Comparison of ENCODE assay signal across 19 cellular contexts in genomic region chr13:72666391-72666790, GRCh38.
A peak's percentile ranks its signal among the peaks of the same experiment; 100 is the strongest.
DNase-seq lines count a peak whose midpoint lies in the region; TF ChIP-seq lines count a peak whose summit lies in the region.
"Had no signal": no experiment of that assay in that cellular context is flagged by ENCODE, and none has a peak within 500 bp of the region (broad histone marks: within the 10 kb centered on the region; RNA-seq: fewer than 3 reads in every experiment).

No MANE protein-coding gene starts in this region.

- in situ Hi-C loops in G401 (cut with HindIII; ENCODE audit: low sequenced_read_pairs): no loop called here

- H4K20me1 ChIP-seq in smooth muscle cell (ENCODE audit: low read depth): no peaks in the 10 kb centered on the region
- H4K20me1 ChIP-seq: BLaER1 treated with 17β-estradiol and CSF1 and Interleukin-3, amounts not matched to agents 10 nM and 100 nM had no signal

- H3K4me1 ChIP-seq in smooth muscle cell (ENCODE audit: low read depth): no peaks in the 10 kb centered on the region
- no peaks in the 10 kb centered on the region for H3K4me1 ChIP-seq in esophagus squamous epithelium
- H3K4me1 ChIP-seq: A549; BLaER1 treated with 17β-estradiol and CSF1 and Interleukin-3, amounts not matched to agents 10 nM and 100 nM; Caco-2 had no signal

- WGBS in smooth muscle cell (ENCODE audit: low lambda C conversion rate): 100% methylated on average over 1 of the region's 1 CpG
- 84 to 96% methylated on average over 1 of the region's 1 CpG for WGBS in esophagus squamous epithelium, 2 donors

- H3K27ac ChIP-seq in smooth muscle cell (ENCODE audit: low read depth) (no peak overlapping the region), esophagus squamous epithelium (no peak overlapping the region)
- H3K27ac ChIP-seq: 22Rv1; A549; BLaER1 treated with 17β-estradiol and CSF1 and Interleukin-3, amounts not matched to agents 10 nM and 100 nM; C4-2B had no signal

- DNase-seq in DMS 273 (lab: John Stamatoyannopoulos, UW; ENCODE audit: unreplicated experiment) (peak; percentile 50), DMS 273 treated with DMSO at 0.1 percent for 48 hours (lab: John Stamatoyannopoulos, UW) (no peak), G401 (ENCODE audit: low spot score) (peak; percentile 80), cerebellum (ENCODE audit: low spot score) (peak; percentile 46), smooth muscle cell (lab: John Stamatoyannopoulos, UW; ENCODE audit: unreplicated experiment) (no peak), NCI-H2227 (lab: John Stamatoyannopoulos, UW; ENCODE audit: unreplicated experiment) (no peak), esophagus squamous epithelium (lab: John Stamatoyannopoulos, UW) (no peak)
- DNase-seq: AML-193; Caco-2; Calu3; CD4-positive, alpha-beta T cell; CD8-positive, alpha-beta T cell; DMS79 treated with DMSO at 0.1 percent for 48 hours; GDM1 had no signal

- intact Hi-C loops in esophagus squamous epithelium (cut with DNase I): no loop called here

- no peak overlapping the region for H3K9ac ChIP-seq in smooth muscle cell (ENCODE audit: low read depth)
- H3K9ac ChIP-seq: BLaER1 treated with 17β-estradiol and CSF1 and Interleukin-3, amounts not matched to agents 10 nM and 100 nM had no signal

- H2AFZ ChIP-seq in smooth muscle cell (ENCODE audit: low read depth): peak overlapping the region; percentile 20

- no peaks in the 10 kb centered on the region for H3F3A ChIP-seq in smooth muscle cell (ENCODE audit: low read depth)

- no peak for TF ChIP-seq POLR2A in esophagus squamous epithelium (IDR thresholded peaks at IDR 0.05)

- no peaks in the 10 kb centered on the region for H3K79me2 ChIP-seq in smooth muscle cell (ENCODE audit: low read depth)

- H3K4me2 ChIP-seq in smooth muscle cell: no peak overlapping the region
- H3K4me2 ChIP-seq: A549; BLaER1 treated with 17β-estradiol and CSF1 and Interleukin-3, amounts not matched to agents 10 nM and 100 nM had no signal

- H3K27me3 ChIP-seq in smooth muscle cell (ENCODE audit: low read depth) (no peaks in the 10 kb centered on the region), esophagus squamous epithelium (no peaks in the 10 kb centered on the region)
- H3K27me3 ChIP-seq: BLaER1 treated with 17β-estradiol and CSF1 and Interleukin-3, amounts not matched to agents 10 nM and 100 nM had no signal

- H3K36me3 ChIP-seq in smooth muscle cell (ENCODE audit: low read depth): no peaks in the 10 kb centered on the region
- H3K36me3 ChIP-seq in esophagus squamous epithelium: no peaks in the 10 kb centered on the region
- H3K36me3 ChIP-seq: BLaER1 treated with 17β-estradiol and CSF1 and Interleukin-3, amounts not matched to agents 10 nM and 100 nM had no signal

- no peak overlapping the region for H3K4me3 ChIP-seq in smooth muscle cell
- H3K4me3 ChIP-seq in esophagus squamous epithelium: no peak overlapping the region
- H3K4me3 ChIP-seq: A549; BLaER1 treated with 17β-estradiol and CSF1 and Interleukin-3, amounts not matched to agents 10 nM and 100 nM; GM12878 had no signal

- TF ChIP-seq CTCF in smooth muscle cell (IDR thresholded peaks at IDR 0.05; ENCODE audit: borderline replicate concordance, insufficient read depth, poor library complexity, severe bottlenecking) (no peak), esophagus squamous epithelium (IDR thresholded peaks at IDR 0.05) (no peak)

- H3K9me3 ChIP-seq in smooth muscle cell (replicated peaks; ENCODE audit: low read depth) (no peaks in the 10 kb centered on the region), esophagus squamous epithelium (no peaks in the 10 kb centered on the region)
- H3K9me3 ChIP-seq: A549; BLaER1 treated with 17β-estradiol and CSF1 and Interleukin-3, amounts not matched to agents 10 nM and 100 nM; Caco-2 had no signal

Comparison
In these comparisons a context has a peak if more than half of its experiments do, and no peak if none do; other contexts are left out.
1. DNase-seq: peak in DMS 273 (single experiment), G401 (single experiment) and cerebellum (single experiment); none in DMS 273 treated with DMSO at 0.1 percent for 48 hours (single experiment), smooth muscle cell (single experiment), NCI-H2227 (single experiment) and esophagus squamous epithelium (single experiment).